ENCODE assay signal across 1 cellular context in the genomic region with DNA sequence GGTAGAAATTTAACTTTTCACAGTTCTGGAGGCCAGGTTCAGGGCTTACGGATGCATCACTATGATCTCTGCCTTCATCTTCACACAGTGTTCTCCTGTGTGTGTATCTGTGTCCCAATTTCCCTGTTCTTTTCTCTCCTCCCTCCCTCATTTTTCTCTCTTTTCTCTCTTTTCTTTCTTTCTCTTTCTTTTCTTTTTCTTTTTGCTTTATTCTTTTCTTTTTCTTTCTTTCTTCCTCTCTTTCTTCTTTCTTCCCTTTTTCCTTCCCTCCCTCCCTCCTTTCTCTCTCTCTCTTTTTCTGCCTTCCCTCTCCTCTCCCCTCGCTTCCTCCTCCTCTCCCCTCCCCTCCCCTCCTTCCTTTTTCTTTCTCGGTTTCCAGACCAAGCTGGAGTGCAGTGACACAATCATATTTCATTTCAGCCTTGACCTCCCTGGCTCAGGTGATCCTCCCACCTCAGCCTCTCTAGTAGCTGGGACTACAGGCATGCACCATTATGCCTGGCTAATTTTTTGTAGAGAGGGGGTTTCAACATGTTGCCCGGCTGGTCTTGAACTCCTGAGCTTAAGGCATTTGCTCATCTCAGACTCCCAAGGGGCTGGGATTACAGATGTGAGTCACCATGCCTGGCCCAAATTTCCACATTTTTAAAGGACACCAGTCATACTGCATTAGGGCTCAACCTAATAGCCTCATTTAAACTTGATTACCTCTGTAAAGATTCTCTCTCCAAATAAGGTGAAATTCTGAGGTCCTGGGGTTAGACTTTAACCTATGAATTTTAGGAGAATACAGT.
A peak's percentile ranks its signal among the peaks of the same experiment; 100 is the strongest.
TF ChIP-seq lines count a peak whose summit lies in the region.

No MANE protein-coding gene starts in this region.

TF ChIP-seq in HEK293, 187 proteins besides CTCF, POLR2A, EP300 and RAD21 (continued from another document):
- TF ChIP-seq, protein P1, sequence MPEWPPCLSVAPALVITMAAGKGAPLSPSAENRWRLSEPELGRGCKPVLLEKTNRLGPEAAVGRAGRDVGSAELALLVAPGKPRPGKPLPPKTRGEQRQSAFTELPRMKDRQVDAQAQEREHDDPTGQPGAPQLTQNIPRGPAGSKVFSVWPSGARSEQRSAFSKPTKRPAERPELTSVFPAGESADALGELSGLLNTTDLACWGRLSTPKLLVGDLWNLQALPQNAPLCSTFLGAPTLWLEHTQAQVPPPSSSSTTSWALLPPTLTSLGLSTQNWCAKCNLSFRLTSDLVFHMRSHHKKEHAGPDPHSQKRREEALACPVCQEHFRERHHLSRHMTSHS (tag by site-specific recombination; IDR thresholded peaks at IDR 0.05): no peak
- peak; percentile 28; the same call in 1 of the 2 replicates for TF ChIP-seq ZBTB17 (tag by site-specific recombination; IDR thresholded peaks at IDR 0.05)
- TF ChIP-seq GLI4 (tag by site-specific recombination; IDR thresholded peaks at IDR 0.05): 0 out of 2 replicates have a peak, but pooled peaks have one; percentile 23
- TF ChIP-seq, protein P2, sequence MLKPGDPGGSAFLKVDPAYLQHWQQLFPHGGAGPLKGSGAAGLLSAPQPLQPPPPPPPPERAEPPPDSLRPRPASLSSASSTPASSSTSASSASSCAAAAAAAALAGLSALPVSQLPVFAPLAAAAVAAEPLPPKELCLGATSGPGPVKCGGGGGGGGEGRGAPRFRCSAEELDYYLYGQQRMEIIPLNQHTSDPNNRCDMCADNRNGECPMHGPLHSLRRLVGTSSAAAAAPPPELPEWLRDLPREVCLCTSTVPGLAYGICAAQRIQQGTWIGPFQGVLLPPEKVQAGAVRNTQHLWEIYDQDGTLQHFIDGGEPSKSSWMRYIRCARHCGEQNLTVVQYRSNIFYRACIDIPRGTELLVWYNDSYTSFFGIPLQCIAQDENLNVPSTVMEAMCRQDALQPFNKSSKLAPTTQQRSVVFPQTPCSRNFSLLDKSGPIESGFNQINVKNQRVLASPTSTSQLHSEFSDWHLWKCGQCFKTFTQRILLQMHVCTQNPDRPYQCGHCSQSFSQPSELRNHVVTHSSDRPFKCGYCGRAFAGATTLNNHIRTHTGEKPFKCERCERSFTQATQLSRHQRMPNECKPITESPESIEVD (tag by site-specific recombination; IDR thresholded peaks at IDR 0.05): no peak
- no peak for TF ChIP-seq SP3 (tag by site-specific recombination; IDR thresholded peaks at IDR 0.05)
- peak; percentile 91 for TF ChIP-seq ZNF366 (tag by site-specific recombination; conservative IDR thresholded peaks at IDR 0.05)
- no peak for TF ChIP-seq ZNF324 (tag by site-specific recombination; IDR thresholded peaks at IDR 0.05)
- no peak for TF ChIP-seq KLF1 (tag by site-specific recombination; IDR thresholded peaks at IDR 0.05)
- no peak for TF ChIP-seq ZNF548 (tag by site-specific recombination; IDR thresholded peaks at IDR 0.05)
- peak; percentile 40; the same call in 1 of the 2 replicates for TF ChIP-seq KLF8 (tag by site-specific recombination; IDR thresholded peaks at IDR 0.05)
- TF ChIP-seq, protein P3, sequence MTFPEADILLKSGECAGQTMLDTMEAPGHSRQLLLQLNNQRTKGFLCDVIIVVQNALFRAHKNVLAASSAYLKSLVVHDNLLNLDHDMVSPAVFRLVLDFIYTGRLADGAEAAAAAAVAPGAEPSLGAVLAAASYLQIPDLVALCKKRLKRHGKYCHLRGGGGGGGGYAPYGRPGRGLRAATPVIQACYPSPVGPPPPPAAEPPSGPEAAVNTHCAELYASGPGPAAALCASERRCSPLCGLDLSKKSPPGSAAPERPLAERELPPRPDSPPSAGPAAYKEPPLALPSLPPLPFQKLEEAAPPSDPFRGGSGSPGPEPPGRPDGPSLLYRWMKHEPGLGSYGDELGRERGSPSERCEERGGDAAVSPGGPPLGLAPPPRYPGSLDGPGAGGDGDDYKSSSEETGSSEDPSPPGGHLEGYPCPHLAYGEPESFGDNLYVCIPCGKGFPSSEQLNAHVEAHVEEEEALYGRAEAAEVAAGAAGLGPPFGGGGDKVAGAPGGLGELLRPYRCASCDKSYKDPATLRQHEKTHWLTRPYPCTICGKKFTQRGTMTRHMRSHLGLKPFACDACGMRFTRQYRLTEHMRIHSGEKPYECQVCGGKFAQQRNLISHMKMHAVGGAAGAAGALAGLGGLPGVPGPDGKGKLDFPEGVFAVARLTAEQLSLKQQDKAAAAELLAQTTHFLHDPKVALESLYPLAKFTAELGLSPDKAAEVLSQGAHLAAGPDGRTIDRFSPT (tag by site-specific recombination; IDR thresholded peaks at IDR 0.05): no peak
- TF ChIP-seq, protein P4, sequence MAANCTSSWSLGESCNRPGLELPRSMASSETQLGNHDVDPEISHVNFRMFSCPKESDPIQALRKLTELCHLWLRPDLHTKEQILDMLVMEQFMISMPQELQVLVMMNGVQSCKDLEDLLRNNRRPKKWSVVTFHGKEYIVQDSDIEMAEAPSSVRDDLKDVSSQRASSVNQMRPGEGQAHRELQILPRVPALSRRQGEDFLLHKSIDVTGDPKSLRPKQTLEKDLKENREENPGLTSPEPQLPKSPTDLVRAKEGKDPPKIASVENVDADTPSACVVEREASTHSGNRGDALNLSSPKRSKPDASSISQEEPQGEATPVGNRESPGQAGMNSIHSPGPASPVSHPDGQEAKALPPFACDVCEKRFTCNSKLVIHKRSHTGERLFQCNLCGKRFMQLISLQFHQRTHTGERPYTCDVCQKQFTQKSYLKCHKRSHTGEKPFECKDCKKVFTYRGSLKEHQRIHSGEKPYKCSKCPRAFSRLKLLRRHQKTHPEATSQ (tag by site-specific recombination; IDR thresholded peaks at IDR 0.05): no peak
- no peak for TF ChIP-seq ZBTB8A (tag by site-specific recombination; IDR thresholded peaks at IDR 0.05)
- TF ChIP-seq, protein P5, sequence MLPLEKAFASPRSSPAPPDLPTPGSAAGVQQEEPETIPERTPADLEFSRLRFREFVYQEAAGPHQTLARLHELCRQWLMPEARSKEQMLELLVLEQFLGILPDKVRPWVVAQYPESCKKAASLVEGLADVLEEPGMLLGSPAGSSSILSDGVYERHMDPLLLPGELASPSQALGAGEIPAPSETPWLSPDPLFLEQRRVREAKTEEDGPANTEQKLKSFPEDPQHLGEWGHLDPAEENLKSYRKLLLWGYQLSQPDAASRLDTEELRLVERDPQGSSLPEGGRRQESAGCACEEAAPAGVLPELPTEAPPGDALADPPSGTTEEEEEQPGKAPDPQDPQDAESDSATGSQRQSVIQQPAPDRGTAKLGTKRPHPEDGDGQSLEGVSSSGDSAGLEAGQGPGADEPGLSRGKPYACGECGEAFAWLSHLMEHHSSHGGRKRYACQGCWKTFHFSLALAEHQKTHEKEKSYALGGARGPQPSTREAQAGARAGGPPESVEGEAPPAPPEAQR (tag by site-specific recombination; IDR thresholded peaks at IDR 0.05): no peak
- TF ChIP-seq, protein P6, sequence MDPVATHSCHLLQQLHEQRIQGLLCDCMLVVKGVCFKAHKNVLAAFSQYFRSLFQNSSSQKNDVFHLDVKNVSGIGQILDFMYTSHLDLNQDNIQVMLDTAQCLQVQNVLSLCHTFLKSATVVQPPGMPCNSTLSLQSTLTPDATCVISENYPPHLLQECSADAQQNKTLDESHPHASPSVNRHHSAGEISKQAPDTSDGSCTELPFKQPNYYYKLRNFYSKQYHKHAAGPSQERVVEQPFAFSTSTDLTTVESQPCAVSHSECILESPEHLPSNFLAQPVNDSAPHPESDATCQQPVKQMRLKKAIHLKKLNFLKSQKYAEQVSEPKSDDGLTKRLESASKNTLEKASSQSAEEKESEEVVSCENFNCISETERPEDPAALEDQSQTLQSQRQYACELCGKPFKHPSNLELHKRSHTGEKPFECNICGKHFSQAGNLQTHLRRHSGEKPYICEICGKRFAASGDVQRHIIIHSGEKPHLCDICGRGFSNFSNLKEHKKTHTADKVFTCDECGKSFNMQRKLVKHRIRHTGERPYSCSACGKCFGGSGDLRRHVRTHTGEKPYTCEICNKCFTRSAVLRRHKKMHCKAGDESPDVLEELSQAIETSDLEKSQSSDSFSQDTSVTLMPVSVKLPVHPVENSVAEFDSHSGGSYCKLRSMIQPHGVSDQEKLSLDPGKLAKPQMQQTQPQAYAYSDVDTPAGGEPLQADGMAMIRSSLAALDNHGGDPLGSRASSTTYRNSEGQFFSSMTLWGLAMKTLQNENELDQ (tag by site-specific recombination; IDR thresholded peaks at IDR 0.05; ENCODE audit: low read depth): no peak
